ENCODE assay signal across 8 cellular contexts in the genomic region with DNA sequence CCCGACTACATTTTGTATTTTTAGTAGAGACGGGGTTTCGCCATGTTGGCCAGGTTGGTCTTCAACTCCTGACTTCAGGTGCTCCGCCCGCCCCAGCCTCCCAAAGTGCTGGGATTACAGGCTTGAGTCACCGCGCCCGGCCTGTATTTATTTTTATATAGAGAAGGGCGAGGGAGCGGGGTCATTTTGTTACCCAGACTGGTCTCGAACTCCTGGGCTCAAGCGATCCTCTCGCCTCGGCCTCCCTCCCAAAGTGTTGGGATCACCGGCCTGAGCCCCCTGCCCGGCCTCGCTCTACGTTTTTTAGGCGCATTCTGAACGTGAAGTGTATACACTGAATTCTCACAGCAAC. TPM values are rescaled to one million over a fixed set of nuclear protein-coding genes. Genes with fewer than 3 reads are reported as not detected.
DNase-seq lines count a peak whose midpoint lies in the region; ATAC-seq and TF ChIP-seq lines count a peak whose summit lies in the region.

No MANE protein-coding gene starts in this region.

- H3K4me1 Mint-ChIP-seq in activated B cell treated with CpG ODN at 0.5 μM for 24 hours = peaks cover 34% of the 10 kb centered on the region

- H3K9me3 ChIP-seq in gastroesophageal sphincter (no peaks in the 10 kb centered on the region), sigmoid colon (no peaks in the 10 kb centered on the region)

- H3K36me3 Mint-ChIP-seq in activated B cell treated with CpG ODN at 0.5 μM for 24 hours (ENCODE audit: low read depth) = peaks cover 33% of the 10 kb centered on the region

- H3K36me3 ChIP-seq in gastroesophageal sphincter (peaks cover 0 to 3% of the 10 kb centered on the region in 2 donors), sigmoid colon (peaks cover 0 to 9% (median 0%) of the 10 kb centered on the region in 4 donors)

- intact Hi-C loops in activated B cell treated with CpG ODN at 0.5 μM for 24 hours (cut with micrococcal nuclease) (loop anchor here (2.0 to 5.0 kb wide), 8 partner anchors 36 to 1271 kb away; a partner anchor contains a TSS), sigmoid colon (cut with DNase I) (loop anchor here (2.0 to 5.0 kb wide), 5 partner anchors 46 to 149 kb away; a partner anchor contains a TSS)

- TF ChIP-seq EP300 in gastroesophageal sphincter (IDR thresholded peaks at IDR 0.05) (no peak), sigmoid colon (IDR thresholded peaks at IDR 0.05) (no peak)

- TF ChIP-seq POLR2A in gastroesophageal sphincter (IDR thresholded peaks at IDR 0.05) (no peak), sigmoid colon (IDR thresholded peaks at IDR 0.05) (no peak)

- H3K4me1 ChIP-seq in gastroesophageal sphincter = peaks cover 0 to 41% (median 22%) of the 10 kb centered on the region in 3 donors
- H3K4me1 ChIP-seq in sigmoid colon = peaks cover 0 to 48% (median 37%) of the 10 kb centered on the region in 4 donors

- POLR2A ChIA-PET in activated B cell treated with CpG ODN at 0.5 μM for 24 hours (lab: Charles Lee) = interaction anchor here (0.6 kb wide), 1 partner anchor 21 kb away, joined by 4 read pairs; no protein-coding TSS in a partner anchor

- DNase-seq in GM12865 (ENCODE audit: low read depth) = no peak
- no peak for DNase-seq in activated B cell treated with CpG ODN at 0.5 μM for 24 hours
- DNase-seq in sigmoid colon = peak; percentile 71
- DNase-seq in NCI-H510A (lab: John Stamatoyannopoulos, UW) = no peak
- DNase-seq in stimulated activated CD4-positive, alpha-beta T cell treated with anti-CD3 and anti-CD28 coated beads, Interleukin-4, amount 100 ng/mL, for 24 hours = no peak
- no peak for DNase-seq in mesenteric fat pad (ENCODE audit: low spot score)

- WGBS in gastroesophageal sphincter (ENCODE audit: low coverage in 1 of 2), 2 donors = 76 to 79% methylated on average over 15 of the region's 20 CpGs
- WGBS in sigmoid colon, 2 donors = 47 to 77% methylated on average over 20 of the region's 20 CpGs

- H3K27ac ChIP-seq in gastroesophageal sphincter = peak overlapping the region; percentile 86 to 99 (median 98)
- peak overlapping the region; percentile 98 to 99 (median 98) for H3K27ac ChIP-seq in sigmoid colon

- CTCF ChIA-PET in activated B cell treated with CpG ODN at 0.5 μM for 24 hours (lab: Charles Lee) = no interaction called here

- H3K9me3 Mint-ChIP-seq in activated B cell treated with CpG ODN at 0.5 μM for 24 hours = no peaks in the 10 kb centered on the region

- peak overlapping the region; percentile 98 for H3K4me3 ChIP-seq in GM12865 (ENCODE audit: low read depth, low read length)
- peak overlapping the region in 1 of 2 donors; percentile 92 for H3K4me3 ChIP-seq in gastroesophageal sphincter
- H3K4me3 ChIP-seq in sigmoid colon = peak overlapping the region; percentile 88 to 94 (median 92)

- no peak for ATAC-seq in activated B cell treated with CpG ODN at 0.5 μM for 24 hours (ENCODE audit: low read depth)
- ATAC-seq in gastroesophageal sphincter = no peak
- no peak for ATAC-seq in GM21381 (IDR thresholded peaks at IDR 0.05; ENCODE audit: unreplicated experiment)

- H3K27me3 ChIP-seq in gastroesophageal sphincter (no peaks in the 10 kb centered on the region), sigmoid colon (no peaks in the 10 kb centered on the region)

- no peaks in the 10 kb centered on the region for H3K27me3 Mint-ChIP-seq in activated B cell treated with CpG ODN at 0.5 μM for 24 hours

- H3K4me3 Mint-ChIP-seq in activated B cell treated with CpG ODN at 0.5 μM for 24 hours = peak overlapping the region; percentile 89

- peak overlapping the region; percentile 79 for H3K27ac Mint-ChIP-seq in activated B cell treated with CpG ODN at 0.5 μM for 24 hours

- TF ChIP-seq CTCF in GM12865 (IDR thresholded peaks at IDR 0.05; ENCODE audit: insufficient read depth, low read depth, low read length, missing control alignments) (no peak), activated B cell treated with CpG ODN at 0.5 μM for 24 hours (IDR thresholded peaks at IDR 0.05) (no peak), gastroesophageal sphincter (IDR thresholded peaks at IDR 0.05) (no peak), sigmoid colon (IDR thresholded peaks at IDR 0.05) (no peak)

RNA-seq across cellular contexts. Expression of a gene that starts 0.5 kb away (rescaled TPM):
- total RNA-seq in activated B cell treated with CpG ODN at 0.5 μM for 24 hours (54.7 and 59.7 TPM in 2 replicates), gastroesophageal sphincter (10 to 100 TPM; 32.2 to 57.6 (median 40.2) TPM), sigmoid colon (10 to 100 TPM; 28.8 to 53.2 (median 38.3) TPM), mesenteric fat pad (82.1 TPM)
- polyA plus RNA-seq in sigmoid colon = 10 to 100 TPM; 20.3 to 34.0 (median 21.0) TPM
